1 cellular context compared by ENCODE assay signal in genomic region chr1:74731399-74732052, GRCh38.
TF ChIP-seq lines count a peak whose summit lies in the region.

No MANE protein-coding gene starts in this region.

TF ChIP-seq in HepG2, 621 proteins besides CTCF, POLR2A, EP300 and RAD21 (continued from another document):
- TF ChIP-seq ZHX2 (IDR thresholded peaks at IDR 0.05; ENCODE audit: low read depth) (no peak), ZHX2 (CRISPR knock-in tag; IDR thresholded peaks at IDR 0.05; ENCODE audit: borderline replicate concordance) (no peak), ATF7-NPFF (CRISPR knock-in tag; IDR thresholded peaks at IDR 0.05; ENCODE audit: low read depth) (no peak), NAIF1 (CRISPR knock-in tag; IDR thresholded peaks at IDR 0.05; ENCODE audit: borderline replicate concordance) (no peak), PRDM15 (CRISPR knock-in tag; IDR thresholded peaks at IDR 0.05) (no peak), IKZF5 (CRISPR knock-in tag; IDR thresholded peaks at IDR 0.05) (0 out of 2 replicates have a peak, but pooled peaks have one; percentile 33), ZNF101 (CRISPR knock-in tag; IDR thresholded peaks at IDR 0.05; ENCODE audit: borderline replicate concordance, low read depth) (no peak), ZEB1 (IDR thresholded peaks at IDR 0.05; ENCODE audit: insufficient replicate concordance, low read depth) (no peak), SMAD3 (CRISPR knock-in tag; IDR thresholded peaks at IDR 0.05) (0 out of 2 replicates have a peak, but pooled peaks have one; percentile 9), SKI (IDR thresholded peaks at IDR 0.05; ENCODE audit: partially characterized antibody) (peak; percentile 16), NCOA2 (CRISPR knock-in tag; IDR thresholded peaks at IDR 0.05) (no peak), ZGPAT (CRISPR knock-in tag; IDR thresholded peaks at IDR 0.05) (peak; percentile 66; the same call in 1 of the 2 replicates), KDM6A (CRISPR knock-in tag; IDR thresholded peaks at IDR 0.05; ENCODE audit: low read depth) (peak; percentile 34; the same call in 1 of the 2 replicates), HOMEZ (CRISPR knock-in tag; IDR thresholded peaks at IDR 0.05; ENCODE audit: low read depth) (peak; percentile 63; the same call in 1 of the 2 replicates), ETV5 (CRISPR knock-in tag; IDR thresholded peaks at IDR 0.05; ENCODE audit: borderline replicate concordance) (no peak), ZBTB43 (CRISPR knock-in tag; conservative IDR thresholded peaks at IDR 0.05) (no peak; the same call in 1 of the 2 replicates), ARNT2 (CRISPR knock-in tag; IDR thresholded peaks at IDR 0.05; ENCODE audit: low read depth) (no peak), ZNF574 (CRISPR knock-in tag; IDR thresholded peaks at IDR 0.05) (peak; percentile 47; the same call in 1 of the 2 replicates), HNRNPL (IDR thresholded peaks at IDR 0.05; ENCODE audit: low read depth, low read length) (no peak), HOXA3 (CRISPR knock-in tag; IDR thresholded peaks at IDR 0.05) (no peak; the same call in 1 of the 2 replicates), JUND (CRISPR knock-in tag; IDR thresholded peaks at IDR 0.05) (no peak; the same call in 1 of the 2 replicates), ZNF777 (CRISPR knock-in tag; IDR thresholded peaks at IDR 0.05) (no peak), ZNF280D (CRISPR knock-in tag; IDR thresholded peaks at IDR 0.05) (no peak), ZNF781 (CRISPR knock-in tag; IDR thresholded peaks at IDR 0.05; ENCODE audit: borderline replicate concordance, not compliant biosample characterization) (no peak), HDAC6 (IDR thresholded peaks at IDR 0.05; ENCODE audit: low read depth, low read length) (no peak), NRL (CRISPR knock-in tag; IDR thresholded peaks at IDR 0.05; ENCODE audit: borderline replicate concordance) (no peak), SOX6 (IDR thresholded peaks at IDR 0.05) (no peak), SOX6 (CRISPR knock-in tag; IDR thresholded peaks at IDR 0.05) (peak; percentile 63), HNF1B (CRISPR knock-in tag; IDR thresholded peaks at IDR 0.05) (peak; percentile 96), RXRB (CRISPR knock-in tag; IDR thresholded peaks at IDR 0.05; ENCODE audit: borderline replicate concordance) (no peak), ZNF550 (CRISPR knock-in tag; IDR thresholded peaks at IDR 0.05; ENCODE audit: borderline replicate concordance) (no peak)
